ENCODE assay signal across 1 cellular context in the genomic region with DNA sequence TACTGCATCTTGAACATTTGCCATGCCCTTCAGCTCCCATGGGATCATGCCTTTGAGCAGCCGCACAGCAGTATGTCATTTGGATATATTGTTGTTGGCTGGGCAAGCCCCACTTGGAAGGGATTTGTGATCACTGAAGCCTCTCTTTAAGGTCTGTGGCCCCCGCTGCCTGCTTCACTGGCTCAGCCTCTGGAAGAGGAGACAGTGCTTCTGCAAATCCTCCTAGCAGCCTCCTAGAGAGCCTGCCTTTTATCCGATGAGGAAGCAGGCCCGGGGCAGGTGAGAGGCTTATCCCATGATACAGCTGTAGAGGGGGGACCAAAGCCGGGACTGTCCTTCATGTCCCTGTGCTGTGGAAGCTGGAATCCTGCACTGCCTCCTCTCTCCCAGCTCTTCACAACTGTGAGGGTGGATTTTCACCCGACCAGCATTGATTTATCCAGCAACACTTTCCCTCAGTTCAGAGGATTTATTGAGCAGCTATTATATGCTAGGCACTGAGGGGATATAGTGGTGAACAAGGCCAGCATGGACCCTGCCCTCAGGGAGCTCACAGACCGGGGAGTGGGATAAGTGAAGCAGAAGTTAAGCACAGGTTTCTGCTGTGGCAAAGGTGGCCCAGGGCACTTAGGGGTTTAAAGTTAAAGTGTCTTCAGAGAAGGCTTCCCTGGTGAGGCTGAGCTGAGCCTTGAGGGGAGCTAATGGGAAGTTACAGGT.
TF ChIP-seq lines count a peak whose summit lies in the region.

No MANE protein-coding gene starts in this region.

TF ChIP-seq in HEK293, 187 proteins besides CTCF, POLR2A, EP300 and RAD21 (continued from another document):
- TF ChIP-seq, protein P1, sequence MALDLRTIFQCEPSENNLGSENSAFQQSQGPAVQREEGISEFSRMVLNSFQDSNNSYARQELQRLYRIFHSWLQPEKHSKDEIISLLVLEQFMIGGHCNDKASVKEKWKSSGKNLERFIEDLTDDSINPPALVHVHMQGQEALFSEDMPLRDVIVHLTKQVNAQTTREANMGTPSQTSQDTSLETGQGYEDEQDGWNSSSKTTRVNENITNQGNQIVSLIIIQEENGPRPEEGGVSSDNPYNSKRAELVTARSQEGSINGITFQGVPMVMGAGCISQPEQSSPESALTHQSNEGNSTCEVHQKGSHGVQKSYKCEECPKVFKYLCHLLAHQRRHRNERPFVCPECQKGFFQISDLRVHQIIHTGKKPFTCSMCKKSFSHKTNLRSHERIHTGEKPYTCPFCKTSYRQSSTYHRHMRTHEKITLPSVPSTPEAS (tag by site-specific recombination; IDR thresholded peaks at IDR 0.05): no peak
- 0 out of 2 replicates have a peak, but pooled peaks have one; percentile 36 for TF ChIP-seq ZNF223 (tag by site-specific recombination; IDR thresholded peaks at IDR 0.05)
- TF ChIP-seq OSR2 (tag by site-specific recombination; IDR thresholded peaks at IDR 0.05): 0 out of 2 replicates have a peak, but pooled peaks have one; percentile 23
- TF ChIP-seq, protein P2, sequence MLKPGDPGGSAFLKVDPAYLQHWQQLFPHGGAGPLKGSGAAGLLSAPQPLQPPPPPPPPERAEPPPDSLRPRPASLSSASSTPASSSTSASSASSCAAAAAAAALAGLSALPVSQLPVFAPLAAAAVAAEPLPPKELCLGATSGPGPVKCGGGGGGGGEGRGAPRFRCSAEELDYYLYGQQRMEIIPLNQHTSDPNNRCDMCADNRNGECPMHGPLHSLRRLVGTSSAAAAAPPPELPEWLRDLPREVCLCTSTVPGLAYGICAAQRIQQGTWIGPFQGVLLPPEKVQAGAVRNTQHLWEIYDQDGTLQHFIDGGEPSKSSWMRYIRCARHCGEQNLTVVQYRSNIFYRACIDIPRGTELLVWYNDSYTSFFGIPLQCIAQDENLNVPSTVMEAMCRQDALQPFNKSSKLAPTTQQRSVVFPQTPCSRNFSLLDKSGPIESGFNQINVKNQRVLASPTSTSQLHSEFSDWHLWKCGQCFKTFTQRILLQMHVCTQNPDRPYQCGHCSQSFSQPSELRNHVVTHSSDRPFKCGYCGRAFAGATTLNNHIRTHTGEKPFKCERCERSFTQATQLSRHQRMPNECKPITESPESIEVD (tag by site-specific recombination; IDR thresholded peaks at IDR 0.05): no peak
- peak; percentile 94 for TF ChIP-seq ZNF664 (tag by site-specific recombination; IDR thresholded peaks at IDR 0.05)
- TF ChIP-seq, protein P3, sequence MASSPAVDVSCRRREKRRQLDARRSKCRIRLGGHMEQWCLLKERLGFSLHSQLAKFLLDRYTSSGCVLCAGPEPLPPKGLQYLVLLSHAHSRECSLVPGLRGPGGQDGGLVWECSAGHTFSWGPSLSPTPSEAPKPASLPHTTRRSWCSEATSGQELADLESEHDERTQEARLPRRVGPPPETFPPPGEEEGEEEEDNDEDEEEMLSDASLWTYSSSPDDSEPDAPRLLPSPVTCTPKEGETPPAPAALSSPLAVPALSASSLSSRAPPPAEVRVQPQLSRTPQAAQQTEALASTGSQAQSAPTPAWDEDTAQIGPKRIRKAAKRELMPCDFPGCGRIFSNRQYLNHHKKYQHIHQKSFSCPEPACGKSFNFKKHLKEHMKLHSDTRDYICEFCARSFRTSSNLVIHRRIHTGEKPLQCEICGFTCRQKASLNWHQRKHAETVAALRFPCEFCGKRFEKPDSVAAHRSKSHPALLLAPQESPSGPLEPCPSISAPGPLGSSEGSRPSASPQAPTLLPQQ (tag by site-specific recombination; IDR thresholded peaks at IDR 0.05): no peak
- no peak for TF ChIP-seq ZNF280C (tag by site-specific recombination; IDR thresholded peaks at IDR 0.05)
- no peak for TF ChIP-seq YY2 (tag by site-specific recombination; IDR thresholded peaks at IDR 0.05)
- TF ChIP-seq ZNF433 (tag by site-specific recombination; IDR thresholded peaks at IDR 0.05; ENCODE audit: low read depth): no peak
- no peak for TF ChIP-seq ZNF37A (tag by site-specific recombination; IDR thresholded peaks at IDR 0.05)
- TF ChIP-seq ZNF830 (tag by site-specific recombination; IDR thresholded peaks at IDR 0.05; ENCODE audit: low read depth): no peak
- TF ChIP-seq ZIC2 (tag by site-specific recombination; IDR thresholded peaks at IDR 0.05): peak; percentile 20; the same call in 1 of the 2 replicates
